In genomic region chr4:98994474-98995182, GRCh38 we compare ENCODE assay signal across 8 cellular contexts. TPM values are rescaled to one million over a fixed set of nuclear protein-coding genes. Genes with fewer than 3 reads are reported as not detected.
DNase-seq lines count a peak whose midpoint lies in the region; ATAC-seq and TF ChIP-seq lines count a peak whose summit lies in the region.

No MANE protein-coding gene starts in this region.

- H2AFZ ChIP-seq in OCI-LY3 (ENCODE audit: low read depth, low read length) (peak overlapping the region; percentile 99), neuronal stem cell (ENCODE audit: low read length) (peak overlapping the region; percentile 89)

- H3K14ac ChIP-seq in neuronal stem cell (ENCODE audit: low read length), result no peak overlapping the region

- H3K4ac ChIP-seq in neuronal stem cell (ENCODE audit: low read length), result no peak overlapping the region

- peaks cover 18% of the 10 kb centered on the region for H3K4me1 Mint-ChIP-seq in endodermal cell

- TF ChIP-seq POLR2A in erythroblast (IDR thresholded peaks at IDR 0.05; ENCODE audit: low read length), result no peak

- no peak overlapping the region for H2BK12ac ChIP-seq in neuronal stem cell (ENCODE audit: low read length)

- peak overlapping the region; percentile 57 for H3K27ac ChIP-seq in OCI-LY3 (ENCODE audit: low read length)
- peak overlapping the region; percentile 55 for H3K27ac ChIP-seq in endodermal cell (ENCODE audit: low read depth, low read length)
- peak overlapping the region; percentile 30 for H3K27ac ChIP-seq in neuronal stem cell (replicated peaks; ENCODE audit: low read length)

- H3K27me3 Mint-ChIP-seq in endodermal cell (ENCODE audit: insufficient read depth), result no peaks in the 10 kb centered on the region

- H2AK5ac ChIP-seq in neuronal stem cell (ENCODE audit: low read depth, low read length), result no peak overlapping the region

- no peak overlapping the region for H3K23ac ChIP-seq in neuronal stem cell (ENCODE audit: low read depth, low read length, poor library complexity)

- TF ChIP-seq CTCF in OCI-LY3 (IDR thresholded peaks at IDR 0.05; ENCODE audit: low read depth, low read length) (no peak), endodermal cell (conservative IDR thresholded peaks at IDR 0.05) (no peak)

- H3K4me3 ChIP-seq in GM08714 (ENCODE audit: low read length) (peak overlapping the region; percentile 70), OCI-LY3 (ENCODE audit: low read length) (peak overlapping the region; percentile 90), endodermal cell (ENCODE audit: low read length) (peak overlapping the region; percentile 92), neuronal stem cell (ENCODE audit: low read length in 2 of 2) (peak overlapping the region; percentile 53 to 69)

- no peak overlapping the region for H2BK15ac ChIP-seq in neuronal stem cell (ENCODE audit: low read length)

- H4K20me1 ChIP-seq in OCI-LY3 (ENCODE audit: insufficient read depth, low read length), result peaks cover 20% of the 10 kb centered on the region

- H3K9me3 Mint-ChIP-seq in endodermal cell, result peaks cover 6% of the 10 kb centered on the region

- H3K9me3 ChIP-seq in OCI-LY3 (ENCODE audit: insufficient read depth, low read length), result no peaks in the 10 kb centered on the region
- H3K9me3 ChIP-seq in endodermal cell (ENCODE audit: control insufficient read depth, low read length), result no peaks in the 10 kb centered on the region
- no peaks in the 10 kb centered on the region for H3K9me3 ChIP-seq in neuronal stem cell (replicated peaks in 1 of 2; ENCODE audit: control insufficient read depth in 2 of 2, insufficient read depth in 1 of 2, low read depth in 1 of 2, low read length in 2 of 2)

- no peak overlapping the region for H2BK120ac ChIP-seq in neuronal stem cell (ENCODE audit: low read depth, low read length)

- H4K8ac ChIP-seq in neuronal stem cell (ENCODE audit: low read depth, low read length), result no peak overlapping the region

- H3K27ac Mint-ChIP-seq in endodermal cell, result peak overlapping the region; percentile 88

- no peak overlapping the region for H4K91ac ChIP-seq in neuronal stem cell (ENCODE audit: low read depth, low read length, poor library complexity)

- H3K27me3 ChIP-seq in OCI-LY3 (ENCODE audit: low read depth, low read length) (no peaks in the 10 kb centered on the region), endodermal cell (ENCODE audit: control insufficient read depth, insufficient read depth, low read length, poor library complexity, severe bottlenecking) (no peaks in the 10 kb centered on the region), neuronal stem cell (ENCODE audit: control insufficient read depth in 3 of 3, insufficient read depth in 3 of 3, low read depth in 1 of 3, low read length in 3 of 3) (no peaks in the 10 kb centered on the region)

- peak overlapping the region; percentile 73 for H3K9ac ChIP-seq in OCI-LY3 (ENCODE audit: low read length)
- H3K9ac ChIP-seq in endodermal cell (ENCODE audit: extremely low read depth, low read length, poor library complexity, severe bottlenecking), result peak overlapping the region; percentile 33
- no peak overlapping the region for H3K9ac ChIP-seq in neuronal stem cell (ENCODE audit: low read depth, low read length, poor library complexity)

- H3K4me3 Mint-ChIP-seq in endodermal cell, result peak overlapping the region; percentile 74

- no peak for ATAC-seq in GM21423 (IDR thresholded peaks at IDR 0.05; ENCODE audit: unreplicated experiment)

- H2BK5ac ChIP-seq in neuronal stem cell (ENCODE audit: low read length), result no peak overlapping the region

- no peaks in the 10 kb centered on the region for H3K36me3 Mint-ChIP-seq in endodermal cell (ENCODE audit: low read depth)

- DNase-seq in endodermal cell (no peak), neuronal stem cell (ENCODE audit: low spot score) (no peak), NCI-H526 treated with DMSO at 0.1 percent for 48 hours (lab: John Stamatoyannopoulos, UW) (no peak), erythroblast (lab: John Stamatoyannopoulos, UW) (no peak)
- DNase-seq in stimulated activated CD4-positive, alpha-beta T cell treated with anti-CD3 and anti-CD28 coated beads, Interleukin-4, amount 100 ng/mL, for 1 hour, result no peak

- H3K18ac ChIP-seq in neuronal stem cell (ENCODE audit: low read length), result no peak overlapping the region

- H3K4me1 ChIP-seq in OCI-LY3 (ENCODE audit: low read length) (peaks cover 13% of the 10 kb centered on the region), endodermal cell (ENCODE audit: control insufficient read depth, insufficient read depth, low read length) (peaks cover 6% of the 10 kb centered on the region), neuronal stem cell (ENCODE audit: control insufficient read depth in 2 of 2, insufficient read depth in 1 of 2, low read depth in 1 of 2, low read length in 2 of 2) (no peaks in the 10 kb centered on the region)

- no peaks in the 10 kb centered on the region for H3K36me3 ChIP-seq in OCI-LY3 (replicated peaks; ENCODE audit: low read depth, low read length)
- no peaks in the 10 kb centered on the region for H3K36me3 ChIP-seq in endodermal cell (ENCODE audit: control insufficient read depth, insufficient read depth, low read length)
- H3K36me3 ChIP-seq in neuronal stem cell (replicated peaks in 1 of 2; ENCODE audit: control insufficient read depth in 2 of 2, insufficient read depth in 2 of 2, low read length in 2 of 2), result peaks cover 0 to 1% of the 10 kb centered on the region in 2 donors

- H3K79me2 ChIP-seq in OCI-LY3 (ENCODE audit: low read length), result peaks cover 41% of the 10 kb centered on the region

- peaks cover 2% of the 10 kb centered on the region for H3K79me1 ChIP-seq in neuronal stem cell (ENCODE audit: low read depth, low read length)

- WGBS in endodermal cell (ENCODE audit: insufficient coverage in 1 of 2, insufficient read length in 1 of 2), 2 experiments, result 59 to 62% methylated on average over 11 to 17 of the region's 17 CpGs
- no CpG with 5 or more reads among the region's 17 CpGs for WGBS in neuronal stem cell (ENCODE audit: extremely low coverage in 2 of 2, insufficient read length in 2 of 2, insufficient replicate concordance in 1 of 2), 2 donors

- peak overlapping the region; percentile 81 for H3K4me2 ChIP-seq in OCI-LY3 (ENCODE audit: low read length)
- H3K4me2 ChIP-seq in neuronal stem cell (ENCODE audit: insufficient read depth, low read length, poor library complexity, severe bottlenecking), result peak overlapping the region; percentile 56

RNA-seq across cellular contexts. Expression of gene METAP1, which starts 0.9 kb away (rescaled TPM):
- 10 to 100 TPM; 51.0 to 53.0 TPM for total RNA-seq in endodermal cell
- polyA plus RNA-seq in endodermal cell (2013, experiment 1 of 2), result 51.9 TPM
- polyA plus RNA-seq in endodermal cell (2013, experiment 2 of 2), result 48.6 TPM
- polyA plus RNA-seq in neuronal stem cell (2013, experiment 1 of 2), result 39.0 TPM
- 38.7 TPM for polyA plus RNA-seq in neuronal stem cell (2013, experiment 2 of 2)
